ENCODE assay signal across 22 cellular contexts in the genomic region with DNA sequence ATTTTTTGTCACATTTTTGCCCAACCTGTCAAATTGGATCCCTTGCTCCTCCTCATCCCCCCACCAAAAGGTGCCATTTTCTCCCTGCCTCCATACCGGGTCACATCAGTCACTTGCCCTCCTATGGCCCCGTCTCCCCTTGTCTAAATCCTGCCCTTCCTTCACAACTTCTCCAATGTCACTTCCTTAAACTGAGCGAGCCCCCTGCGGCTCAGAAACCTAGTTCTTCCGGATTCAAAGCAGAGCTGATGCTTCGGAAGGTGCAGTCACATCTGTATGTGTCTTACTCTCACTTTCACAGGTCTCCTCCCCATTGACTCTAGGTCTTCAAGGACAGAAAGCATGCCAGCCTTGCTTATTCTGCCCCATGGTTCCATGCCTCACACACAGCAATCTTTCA. TPM values are rescaled to one million over a fixed set of nuclear protein-coding genes. Genes with fewer than 3 reads are reported as not detected.
"Had no signal": no experiment of that assay in that cellular context is flagged by ENCODE, and none has a peak within 500 bp of the region (broad histone marks: within the 10 kb centered on the region; RNA-seq: fewer than 3 reads in every experiment).

No MANE protein-coding gene starts in this region.

- H3K27ac Mint-ChIP-seq: activated CD8-positive, alpha-beta memory T cell treated with anti-CD3 and anti-CD28 coated beads, Interleukin-2, amount 10 ng/mL, durations not matched to agents 7 days and 5 days; activated naive CD4-positive, alpha-beta T cell treated with anti-CD3 and anti-CD28 coated beads, Interleukin-2, amount 50 U/mL, for 24 hours; activated T-cell treated with anti-CD3 and anti-CD28 coated beads, Interleukin-2, amount 50 U/mL, for 24 hours; memory B cell; natural killer cell treated with Interleukin-12 subunit alpha and Interleukin-12 subunit beta and Interleukin-15 and Interleukin-18, amount 100 ng/mL, for 72 hours; stimulated activated memory B cell treated with anti-CD40 and anti-IgM and Interleukin-4, amounts not matched to agents 10 μg/mL and 1 μg/mL and 100 μg/mL, for 72 hours; T-helper 2 cell treated with Interferon-gamma antibody and Interleukin-4, amounts not matched to agents 5 μg/mL and 100 μg/mL, for 36 hours; type B pancreatic cell had no signal

- H3K36me3 Mint-ChIP-seq: activated CD8-positive, alpha-beta memory T cell treated with anti-CD3 and anti-CD28 coated beads, Interleukin-2, amount 10 ng/mL, durations not matched to agents 7 days and 5 days; activated naive CD4-positive, alpha-beta T cell treated with anti-CD3 and anti-CD28 coated beads, Interleukin-2, amount 50 U/mL, for 24 hours; immature natural killer cell; memory B cell; natural killer cell treated with Interleukin-12 subunit alpha and Interleukin-12 subunit beta and Interleukin-15 and Interleukin-18, amount 100 ng/mL, for 72 hours; stimulated activated memory B cell treated with anti-CD40 and anti-IgM and Interleukin-4, amounts not matched to agents 10 μg/mL and 1 μg/mL and 100 μg/mL, for 72 hours; type B pancreatic cell had no signal

- DNase-seq: activated CD4-positive, alpha-beta T cell treated with anti-CD3 and anti-CD28 coated beads, Interleukin-2, amount 50 U/mL, for 48 hours; activated CD4-positive, CD25-positive, alpha-beta regulatory T cell treated with anti-CD3 and anti-CD28 coated beads, Interleukin-2, amount 50 U/mL, for 72 hours; activated CD8-positive, alpha-beta memory T cell treated with anti-CD3 and anti-CD28 coated beads, Interleukin-2, amount 10 ng/mL, durations not matched to agents 7 days and 5 days; activated effector memory CD4-positive, alpha-beta T cell treated with Interleukin-2 at 50 U/mL for 16 hours; activated T-cell treated with anti-CD3 and anti-CD28 coated beads, Interleukin-2, amount 50 U/mL, for 24 hours; esophagus squamous epithelium; glutamatergic neuron; immature natural killer cell; pancreas; SW 1271 had no signal

- H3K9me3 Mint-ChIP-seq: activated naive CD4-positive, alpha-beta T cell treated with anti-CD3 and anti-CD28 coated beads, Interleukin-2, amount 50 U/mL, for 24 hours; activated T-cell treated with anti-CD3 and anti-CD28 coated beads, Interleukin-2, amount 50 U/mL, for 24 hours; natural killer cell treated with Interleukin-12 subunit alpha and Interleukin-12 subunit beta and Interleukin-15 and Interleukin-18, amount 100 ng/mL, for 72 hours; stimulated activated memory B cell treated with anti-CD40 and anti-IgM and Interleukin-4, amounts not matched to agents 10 μg/mL and 1 μg/mL and 100 μg/mL, for 72 hours; T-helper 2 cell treated with Interferon-gamma antibody and Interleukin-4, amounts not matched to agents 5 μg/mL and 100 μg/mL, for 36 hours had no signal

- H3K36me3 ChIP-seq: breast epithelium, esophagus squamous epithelium, pancreas had no signal

- H3K4me1 ChIP-seq: breast epithelium, esophagus squamous epithelium, pancreas had no signal

- H3K4me3 ChIP-seq: breast epithelium, esophagus squamous epithelium, pancreas, skin epidermis had no signal

- ATAC-seq: activated CD8-positive, alpha-beta memory T cell treated with anti-CD3 and anti-CD28 coated beads, Interleukin-2, amount 10 ng/mL, durations not matched to agents 7 days and 5 days; left lobe of liver; natural killer cell treated with Interleukin-12 subunit alpha and Interleukin-12 subunit beta and Interleukin-15 and Interleukin-18, amount 100 ng/mL, for 72 hours; pancreas; stimulated activated memory B cell treated with anti-CD40 and anti-IgM and Interleukin-4, amounts not matched to agents 10 μg/mL and 1 μg/mL and 100 μg/mL, for 72 hours had no signal

- H3K4me3 Mint-ChIP-seq: activated CD8-positive, alpha-beta memory T cell treated with anti-CD3 and anti-CD28 coated beads, Interleukin-2, amount 10 ng/mL, durations not matched to agents 7 days and 5 days; activated naive CD4-positive, alpha-beta T cell treated with anti-CD3 and anti-CD28 coated beads, Interleukin-2, amount 50 U/mL, for 24 hours; activated T-cell treated with anti-CD3 and anti-CD28 coated beads, Interleukin-2, amount 50 U/mL, for 24 hours; immature natural killer cell; memory B cell; natural killer cell treated with Interleukin-12 subunit alpha and Interleukin-12 subunit beta and Interleukin-15 and Interleukin-18, amount 100 ng/mL, for 72 hours; stimulated activated memory B cell treated with anti-CD40 and anti-IgM and Interleukin-4, amounts not matched to agents 10 μg/mL and 1 μg/mL and 100 μg/mL, for 72 hours; T-helper 2 cell treated with Interferon-gamma antibody and Interleukin-4, amounts not matched to agents 5 μg/mL and 100 μg/mL, for 36 hours; type B pancreatic cell had no signal

- H3K9me3 ChIP-seq: breast epithelium, esophagus squamous epithelium, pancreas had no signal

- H3K4me1 Mint-ChIP-seq: activated CD8-positive, alpha-beta memory T cell treated with anti-CD3 and anti-CD28 coated beads, Interleukin-2, amount 10 ng/mL, durations not matched to agents 7 days and 5 days; activated naive CD4-positive, alpha-beta T cell treated with anti-CD3 and anti-CD28 coated beads, Interleukin-2, amount 50 U/mL, for 24 hours; immature natural killer cell; memory B cell; stimulated activated memory B cell treated with anti-CD40 and anti-IgM and Interleukin-4, amounts not matched to agents 10 μg/mL and 1 μg/mL and 100 μg/mL, for 72 hours had no signal

- H3K27ac ChIP-seq: breast epithelium, esophagus squamous epithelium, pancreas, skin epidermis had no signal

- H3K27me3 ChIP-seq: breast epithelium, pancreas had no signal

RNA-seq across cellular contexts. Expression of a gene that starts 22.1 kb away (rescaled TPM):
- total RNA-seq: activated CD8-positive, alpha-beta memory T cell treated with anti-CD3 and anti-CD28 coated beads, Interleukin-2, amount 10 ng/mL, durations not matched to agents 7 days and 5 days; breast epithelium; cerebellum; esophagus squamous epithelium; left lobe of liver; natural killer cell treated with Interleukin-12 subunit alpha and Interleukin-12 subunit beta and Interleukin-15 and Interleukin-18, amount 100 ng/mL, for 72 hours; pancreas; renal cortical epithelial cell; subcutaneous adipose tissue had no signal
